19 cellular contexts compared by ENCODE assay signal in genomic region chr1:40673452-40673851, GRCh38.
"Had no signal": no experiment of that assay in that cellular context is flagged by ENCODE, and none has a peak within 500 bp of the region (broad histone marks: within the 10 kb centered on the region; RNA-seq: fewer than 3 reads in every experiment).

No MANE protein-coding gene starts in this region.

- DNase-seq: effector memory CD8-positive, alpha-beta T cell; foreskin melanocyte; head of caudate nucleus; kidney; left cardiac atrium; left ventricle myocardium superior; mesenchymal stem cell; midbrain; naive B cell; spleen; stimulated activated CD4-positive, alpha-beta T cell treated with anti-CD3 and anti-CD28 coated beads, Interleukin-15, amount 100 ng/mL, for 24 hours; stimulated activated CD4-positive, alpha-beta T cell treated with anti-CD3 and anti-CD28 coated beads, Interleukin-1b, Interleukin-23, amount 100 ng/mL, for 48 hours; stimulated activated CD4-positive, alpha-beta T cell treated with anti-CD3 and anti-CD28 coated beads, Interleukin-4, amount 100 ng/mL, for 24 hours; tibial artery had no signal

- ATAC-seq: effector memory CD8-positive, alpha-beta T cell; left cardiac atrium; left ventricle myocardium superior; sciatic nerve; stimulated activated memory B cell treated with anti-CD40 and anti-IgM and Interleukin-4, amounts not matched to agents 10 μg/mL and 1 μg/mL and 100 μg/mL, for 72 hours had no signal

- H3K4me3 ChIP-seq: esophagus muscularis mucosa, hepatocyte, lung, spleen, tibial artery had no signal
